In genomic region chr16:57648590-57649442, GRCh38 we compare ENCODE assay signal across 2 cellular contexts.
A peak's percentile ranks its signal among the peaks of the same experiment; 100 is the strongest.
TF ChIP-seq lines count a peak whose summit lies in the region.

No MANE protein-coding gene starts in this region.

TF ChIP-seq in HEK293, 187 proteins besides CTCF, POLR2A, EP300 and RAD21:
- peak; percentile 35; the same call in 1 of the 2 replicates for TF ChIP-seq ZBTB17 (tag by site-specific recombination; IDR thresholded peaks at IDR 0.05)
- TF ChIP-seq ZNF133 (tag by site-specific recombination; IDR thresholded peaks at IDR 0.05): no peak
- no peak for TF ChIP-seq ZNF112 (tag by site-specific recombination; IDR thresholded peaks at IDR 0.05)
- no peak for TF ChIP-seq SALL2 (tag by site-specific recombination; IDR thresholded peaks at IDR 0.05; ENCODE audit: borderline replicate concordance)
- peak; percentile 37; the same call in 1 of the 2 replicates for TF ChIP-seq PATZ1 (tag by site-specific recombination; IDR thresholded peaks at IDR 0.05)
- peak; percentile 15; the same call in 1 of the 2 replicates for TF ChIP-seq TRIM28 (IDR thresholded peaks at IDR 0.05; ENCODE audit: borderline replicate concordance, low read length)
- TF ChIP-seq ZSCAN18 (tag by site-specific recombination; IDR thresholded peaks at IDR 0.05): no peak
- 0 out of 2 replicates have a peak, but pooled peaks have one; percentile 22 for TF ChIP-seq ZNF629 (tag by site-specific recombination; IDR thresholded peaks at IDR 0.05)
- no peak for TF ChIP-seq ZNF837 (tag by site-specific recombination; IDR thresholded peaks at IDR 0.05)
- peak; percentile 64 for TF ChIP-seq ZNF692 (tag by site-specific recombination; IDR thresholded peaks at IDR 0.05)
- 0 out of 2 replicates have a peak, but pooled peaks have one; percentile 21 for TF ChIP-seq IKZF3 (tag by site-specific recombination; IDR thresholded peaks at IDR 0.05)
- TF ChIP-seq ZNF670 (tag by site-specific recombination; IDR thresholded peaks at IDR 0.05; ENCODE audit: low read depth): no peak
- TF ChIP-seq SCRT2 (tag by site-specific recombination; IDR thresholded peaks at IDR 0.05): peak; percentile 18; the same call in 1 of the 2 replicates
- TF ChIP-seq ZNF121 (tag by site-specific recombination; IDR thresholded peaks at IDR 0.05): 0 out of 2 replicates have a peak, but pooled peaks have one; percentile 25
- peak; percentile 17; the same call in 1 of the 2 replicates for TF ChIP-seq ZNF768 (tag by site-specific recombination; IDR thresholded peaks at IDR 0.05)
- TF ChIP-seq ZNF561 (tag by site-specific recombination; IDR thresholded peaks at IDR 0.05; ENCODE audit: borderline replicate concordance): no peak
- peak; percentile 76; the same call in 1 of the 2 replicates for TF ChIP-seq ZNF660 (tag by site-specific recombination; IDR thresholded peaks at IDR 0.05)
- TF ChIP-seq ZBTB48 (tag by site-specific recombination; IDR thresholded peaks at IDR 0.05): peak; percentile 58; the same call in 1 of the 2 replicates
- no peak for TF ChIP-seq ZNF175 (tag by site-specific recombination; IDR thresholded peaks at IDR 0.05)
- peak; percentile 79 for TF ChIP-seq ZNF2 (tag by site-specific recombination; IDR thresholded peaks at IDR 0.05)
- no peak; the same call in 1 of the 2 replicates for TF ChIP-seq KLF9 (tag by site-specific recombination; IDR thresholded peaks at IDR 0.05; ENCODE audit: low read depth)
- TF ChIP-seq GFI1B (tag by site-specific recombination; IDR thresholded peaks at IDR 0.05): no peak
- no peak for TF ChIP-seq ZNF571 (tag by site-specific recombination; IDR thresholded peaks at IDR 0.05)
- peak; percentile 81 for TF ChIP-seq ZNF654 (tag by site-specific recombination; IDR thresholded peaks at IDR 0.05; ENCODE audit: low read depth)
- 0 out of 2 replicates have a peak, but pooled peaks have one; percentile 13 for TF ChIP-seq ZNF394 (tag by site-specific recombination; IDR thresholded peaks at IDR 0.05; ENCODE audit: borderline replicate concordance)
- no peak for TF ChIP-seq ZNF354C (tag by site-specific recombination; IDR thresholded peaks at IDR 0.05; ENCODE audit: borderline replicate concordance, low read depth)
- TF ChIP-seq KLF16 (tag by site-specific recombination; IDR thresholded peaks at IDR 0.05): 0 out of 2 replicates have a peak, but pooled peaks have one; percentile 41
- 0 out of 2 replicates have a peak, but pooled peaks have one; percentile 43 for TF ChIP-seq ZBTB44 (tag by site-specific recombination; IDR thresholded peaks at IDR 0.05)
- TF ChIP-seq SP7 (tag by site-specific recombination; IDR thresholded peaks at IDR 0.05): peak; percentile 43; the same call in 1 of the 2 replicates

TF ChIP-seq in GM12878, 131 proteins besides CTCF, POLR2A, EP300 and RAD21 (continues in another document):
- TF ChIP-seq ATF7 (IDR thresholded peaks at IDR 0.05; ENCODE audit: low read depth) (no peak), RB1 (IDR thresholded peaks at IDR 0.05; ENCODE audit: borderline replicate concordance) (peak; percentile 82; the same call in 1 of the 2 replicates), RFX5 (IDR thresholded peaks at IDR 0.05; ENCODE audit: low read depth, low read length) (0 out of 2 replicates have a peak, but pooled peaks have one; percentile 39), SMARCA5 (IDR thresholded peaks at IDR 0.05) (peak; percentile 93), POLR2AphosphoS2 (IDR thresholded peaks at IDR 0.05; ENCODE audit: low read depth, low read length) (no peak), HSF1 (IDR thresholded peaks at IDR 0.05; ENCODE audit: low read depth, low read length) (no peak), ATF3 (IDR thresholded peaks at IDR 0.05; ENCODE audit: borderline replicate concordance, extremely low read depth, low read depth, low read length) (peak; percentile 68; the same call in 1 of the 2 replicates), TAF1 (IDR thresholded peaks at IDR 0.05; ENCODE audit: borderline replicate concordance, low read depth, low read length) (no peak), E2F8 (IDR thresholded peaks at IDR 0.05; ENCODE audit: low read depth, partially characterized antibody) (no peak), HDGF (IDR thresholded peaks at IDR 0.05) (no peak), IKZF2 (IDR thresholded peaks at IDR 0.05) (peak in 1 of 2 experiments; percentile 13; a peak in 1 of 4 replicates), ZNF207 (IDR thresholded peaks at IDR 0.05; ENCODE audit: borderline replicate concordance) (0 out of 2 replicates have a peak, but pooled peaks have one; percentile 58), ZBTB33 (IDR thresholded peaks at IDR 0.05) (no peak), TCF3 (IDR thresholded peaks at IDR 0.05; ENCODE audit: borderline replicate concordance, insufficient read depth, low read depth, low read length) (peak; percentile 53; the same call in 1 of the 2 replicates), ZSCAN29 (IDR thresholded peaks at IDR 0.05) (peak; percentile 34; the same call in 1 of the 2 replicates), IKZF1 (conservative IDR thresholded peaks at IDR 0.05) (peak; percentile 43; the same call in 1 of the 2 replicates), SMAD1 (IDR thresholded peaks at IDR 0.05; ENCODE audit: low read depth, partially characterized antibody) (no peak), IRF4 (IDR thresholded peaks at IDR 0.05; ENCODE audit: low read depth, low read length) (peak; percentile 73; the same call in 1 of the 2 replicates), BHLHE40 (IDR thresholded peaks at IDR 0.05; ENCODE audit: borderline replicate concordance in 1 of 2, low read depth in 2 of 2, low read length in 1 of 2) (peak; percentile 40 to 61; a peak in 3 of 4 replicates), CUX1 (IDR thresholded peaks at IDR 0.05; ENCODE audit: insufficient replicate concordance, low read depth, low read length) (no peak), HCFC1 (IDR thresholded peaks at IDR 0.05; ENCODE audit: low read length) (0 out of 2 replicates have a peak, but pooled peaks have one; percentile 29), CREB1 (IDR thresholded peaks at IDR 0.05; ENCODE audit: low read depth) (peak; percentile 38; the same call in 1 of the 2 replicates), YY1 (IDR thresholded peaks at IDR 0.05; ENCODE audit: low read depth, low read length) (peak; percentile 91), DPF2 (IDR thresholded peaks at IDR 0.05) (0 out of 2 replicates have a peak, but pooled peaks have one; percentile 8), RCOR1 (conservative IDR thresholded peaks at IDR 0.05; ENCODE audit: low read depth, low read length) (0 out of 2 replicates have a peak, but pooled peaks have one; percentile 37), EED (IDR thresholded peaks at IDR 0.05; ENCODE audit: low read depth) (peak; percentile 60; the same call in 1 of the 2 replicates), POU2F2 (IDR thresholded peaks at IDR 0.05; ENCODE audit: borderline replicate concordance, low read depth, low read length) (peak; percentile 76; the same call in 1 of the 3 replicates), CHD2 (IDR thresholded peaks at IDR 0.05; ENCODE audit: borderline replicate concordance, low read depth, low read length) (peak; percentile 51; the same call in 1 of the 2 replicates), STAT1 (conservative IDR thresholded peaks at IDR 0.05) (0 out of 2 replicates have a peak, but pooled peaks have one; percentile 79), SMC3 (IDR thresholded peaks at IDR 0.05; ENCODE audit: borderline replicate concordance, low read length) (peak; percentile 100)
